ENCODE assay signal across 3 cellular contexts in genomic region chr7:101743995-101744360, GRCh38.
TF ChIP-seq lines count a peak whose summit lies in the region.

No MANE protein-coding gene starts in this region.

TF ChIP-seq in SK-N-SH, 30 proteins besides CTCF, POLR2A, EP300 and RAD21 (continued from another document):
- TF ChIP-seq, protein P1, sequence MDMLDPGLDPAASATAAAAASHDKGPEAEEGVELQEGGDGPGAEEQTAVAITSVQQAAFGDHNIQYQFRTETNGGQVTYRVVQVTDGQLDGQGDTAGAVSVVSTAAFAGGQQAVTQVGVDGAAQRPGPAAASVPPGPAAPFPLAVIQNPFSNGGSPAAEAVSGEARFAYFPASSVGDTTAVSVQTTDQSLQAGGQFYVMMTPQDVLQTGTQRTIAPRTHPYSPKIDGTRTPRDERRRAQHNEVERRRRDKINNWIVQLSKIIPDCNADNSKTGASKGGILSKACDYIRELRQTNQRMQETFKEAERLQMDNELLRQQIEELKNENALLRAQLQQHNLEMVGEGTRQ (IDR thresholded peaks at IDR 0.05; ENCODE audit: borderline replicate concordance, low read depth, low read length) = no peak
- no peak for TF ChIP-seq YY1 (IDR thresholded peaks at IDR 0.05; ENCODE audit: low read depth)
- no peak for TF ChIP-seq TAF1 (IDR thresholded peaks at IDR 0.05; ENCODE audit: borderline replicate concordance, low read depth, low read length)
- no peak for TF ChIP-seq ELF1 (IDR thresholded peaks at IDR 0.05)
- TF ChIP-seq REST (IDR thresholded peaks at IDR 0.05; ENCODE audit: low read depth, low read length) = no peak
- no peak for TF ChIP-seq USF1 (IDR thresholded peaks at IDR 0.05; ENCODE audit: borderline replicate concordance, low read depth)
- TF ChIP-seq FOXJ3 (CRISPR knock-in tag; IDR thresholded peaks at IDR 0.05) = no peak
- no peak for TF ChIP-seq POLR2AphosphoS5 (IDR thresholded peaks at IDR 0.05; ENCODE audit: low read depth, low read length)
TF ChIP-seq in SK-N-SH: peak in this region for 0.

TF ChIP-seq in SK-N-SH treated with all-trans-retinoic acid at 6 μM for 48 hours, 23 proteins besides CTCF, POLR2A, EP300 and RAD21 (continued from another document):
- no peak for TF ChIP-seq PATZ1 (CRISPR knock-in tag; IDR thresholded peaks at IDR 0.05; ENCODE audit: borderline replicate concordance)
- TF ChIP-seq, protein P2, sequence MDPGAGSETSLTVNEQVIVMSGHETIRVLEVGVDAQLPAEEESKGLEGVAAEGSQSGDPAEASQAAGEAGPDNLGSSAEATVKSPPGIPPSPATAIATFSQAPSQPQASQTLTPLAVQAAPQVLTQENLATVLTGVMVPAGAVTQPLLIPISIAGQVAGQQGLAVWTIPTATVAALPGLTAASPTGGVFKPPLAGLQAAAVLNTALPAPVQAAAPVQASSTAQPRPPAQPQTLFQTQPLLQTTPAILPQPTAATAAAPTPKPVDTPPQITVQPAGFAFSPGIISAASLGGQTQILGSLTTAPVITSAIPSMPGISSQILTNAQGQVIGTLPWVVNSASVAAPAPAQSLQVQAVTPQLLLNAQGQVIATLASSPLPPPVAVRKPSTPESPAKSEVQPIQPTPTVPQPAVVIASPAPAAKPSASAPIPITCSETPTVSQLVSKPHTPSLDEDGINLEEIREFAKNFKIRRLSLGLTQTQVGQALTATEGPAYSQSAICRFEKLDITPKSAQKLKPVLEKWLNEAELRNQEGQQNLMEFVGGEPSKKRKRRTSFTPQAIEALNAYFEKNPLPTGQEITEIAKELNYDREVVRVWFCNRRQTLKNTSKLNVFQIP (CRISPR knock-in tag; IDR thresholded peaks at IDR 0.05; ENCODE audit: borderline replicate concordance, low read depth) = no peak
- no peak for TF ChIP-seq ZNF565 (CRISPR knock-in tag; conservative IDR thresholded peaks at IDR 0.05; ENCODE audit: low read depth)
- TF ChIP-seq BACH2 (CRISPR knock-in tag; IDR thresholded peaks at IDR 0.05; ENCODE audit: borderline replicate concordance) = no peak
- TF ChIP-seq GLIS3 (CRISPR knock-in tag; IDR thresholded peaks at IDR 0.05) = no peak
- TF ChIP-seq SNAI2 (CRISPR knock-in tag; IDR thresholded peaks at IDR 0.05) = no peak
- TF ChIP-seq ZFP3 (CRISPR knock-in tag; IDR thresholded peaks at IDR 0.05) = no peak
- no peak for TF ChIP-seq ARNTL (CRISPR knock-in tag; IDR thresholded peaks at IDR 0.05; ENCODE audit: borderline replicate concordance, low read depth)
- TF ChIP-seq ZFP30 (CRISPR knock-in tag; IDR thresholded peaks at IDR 0.05) = no peak
- TF ChIP-seq CREB5 (CRISPR knock-in tag; IDR thresholded peaks at IDR 0.05; ENCODE audit: low read depth) = no peak
- TF ChIP-seq OSR1 (CRISPR knock-in tag; IDR thresholded peaks at IDR 0.05) = no peak
- TF ChIP-seq CSDC2 (CRISPR knock-in tag; IDR thresholded peaks at IDR 0.05) = no peak
- TF ChIP-seq TCF4 (CRISPR knock-in tag; IDR thresholded peaks at IDR 0.05; ENCODE audit: borderline replicate concordance) = no peak
- no peak for TF ChIP-seq ZNF8 (CRISPR knock-in tag; IDR thresholded peaks at IDR 0.05)
- TF ChIP-seq, protein P3, sequence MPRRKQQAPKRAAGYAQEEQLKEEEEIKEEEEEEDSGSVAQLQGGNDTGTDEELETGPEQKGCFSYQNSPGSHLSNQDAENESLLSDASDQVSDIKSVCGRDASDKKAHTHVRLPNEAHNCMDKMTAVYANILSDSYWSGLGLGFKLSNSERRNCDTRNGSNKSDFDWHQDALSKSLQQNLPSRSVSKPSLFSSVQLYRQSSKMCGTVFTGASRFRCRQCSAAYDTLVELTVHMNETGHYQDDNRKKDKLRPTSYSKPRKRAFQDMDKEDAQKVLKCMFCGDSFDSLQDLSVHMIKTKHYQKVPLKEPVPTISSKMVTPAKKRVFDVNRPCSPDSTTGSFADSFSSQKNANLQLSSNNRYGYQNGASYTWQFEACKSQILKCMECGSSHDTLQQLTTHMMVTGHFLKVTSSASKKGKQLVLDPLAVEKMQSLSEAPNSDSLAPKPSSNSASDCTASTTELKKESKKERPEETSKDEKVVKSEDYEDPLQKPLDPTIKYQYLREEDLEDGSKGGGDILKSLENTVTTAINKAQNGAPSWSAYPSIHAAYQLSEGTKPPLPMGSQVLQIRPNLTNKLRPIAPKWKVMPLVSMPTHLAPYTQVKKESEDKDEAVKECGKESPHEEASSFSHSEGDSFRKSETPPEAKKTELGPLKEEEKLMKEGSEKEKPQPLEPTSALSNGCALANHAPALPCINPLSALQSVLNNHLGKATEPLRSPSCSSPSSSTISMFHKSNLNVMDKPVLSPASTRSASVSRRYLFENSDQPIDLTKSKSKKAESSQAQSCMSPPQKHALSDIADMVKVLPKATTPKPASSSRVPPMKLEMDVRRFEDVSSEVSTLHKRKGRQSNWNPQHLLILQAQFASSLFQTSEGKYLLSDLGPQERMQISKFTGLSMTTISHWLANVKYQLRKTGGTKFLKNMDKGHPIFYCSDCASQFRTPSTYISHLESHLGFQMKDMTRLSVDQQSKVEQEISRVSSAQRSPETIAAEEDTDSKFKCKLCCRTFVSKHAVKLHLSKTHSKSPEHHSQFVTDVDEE (CRISPR knock-in tag; IDR thresholded peaks at IDR 0.05) = no peak
- no peak for TF ChIP-seq PPARA (CRISPR knock-in tag; IDR thresholded peaks at IDR 0.05; ENCODE audit: borderline replicate concordance)
- TF ChIP-seq TOX (CRISPR knock-in tag; IDR thresholded peaks at IDR 0.05; ENCODE audit: borderline replicate concordance) = no peak
- no peak for TF ChIP-seq ISL1 (CRISPR knock-in tag; IDR thresholded peaks at IDR 0.05)

TF ChIP-seq in H1, 55 proteins besides CTCF, POLR2A, EP300 and RAD21 (continued from another document):
- TF ChIP-seq YY1 (IDR thresholded peaks at IDR 0.05; ENCODE audit: low read depth, low read length) = no peak
- TF ChIP-seq NRF1 (IDR thresholded peaks at IDR 0.05; ENCODE audit: low read depth, low read length) = no peak
- TF ChIP-seq RBBP5 (IDR thresholded peaks at IDR 0.05; ENCODE audit: borderline replicate concordance, low read depth, low read length) = peak; percentile 97; the same call in 1 of the 2 replicates
- peak; percentile 12; the same call in 1 of the 2 replicates for TF ChIP-seq TAF1 (IDR thresholded peaks at IDR 0.05; ENCODE audit: low read depth, low read length)
